ENCODE assay signal across 16 cellular contexts in the genomic region with DNA sequence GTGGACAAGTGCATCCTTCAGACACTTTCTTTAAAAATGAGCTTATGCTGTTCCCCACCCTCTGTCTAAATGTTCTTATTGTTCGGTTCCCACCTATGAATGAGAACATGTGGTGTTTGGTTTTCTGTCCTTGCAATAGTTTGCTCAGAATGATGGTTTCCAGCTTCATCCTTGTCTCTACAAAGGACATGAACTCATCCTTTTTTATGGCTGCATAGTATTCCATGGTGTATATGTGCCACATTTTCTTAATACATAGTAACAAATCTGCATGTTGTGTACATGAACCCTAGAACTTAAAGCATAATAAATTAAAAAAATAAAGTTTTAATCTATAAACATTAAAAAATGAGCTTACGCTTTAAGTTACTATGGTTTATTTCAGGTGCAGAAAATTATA. TPM values are rescaled to one million over a fixed set of nuclear protein-coding genes. Genes with fewer than 3 reads are reported as not detected.
"Had no signal": no experiment of that assay in that cellular context is flagged by ENCODE, and none has a peak within 500 bp of the region (broad histone marks: within the 10 kb centered on the region; RNA-seq: fewer than 3 reads in every experiment).

No MANE protein-coding gene starts in this region.

RNA-seq across cellular contexts. Expression of a gene that starts 41.8 kb away (rescaled TPM):
- total RNA-seq: stomach, subcutaneous adipose tissue, suprapubic skin, temporal lobe, testis, thoracic aorta, thyroid gland, tibial nerve, transverse colon, upper lobe of left lung, upper lobe of right lung, ureter, urinary bladder, uterus, vagina had no signal
- polyA plus RNA-seq: stomach, thymus, urinary bladder had no signal
